26 cellular contexts compared by ENCODE assay signal in genomic region chr15:101357885-101358284, GRCh38.
"Had no signal": no experiment of that assay in that cellular context is flagged by ENCODE, and none has a peak within 500 bp of the region (broad histone marks: within the 10 kb centered on the region; RNA-seq: fewer than 3 reads in every experiment).

No MANE protein-coding gene starts in this region.

- ATAC-seq: gastrocnemius medialis; natural killer cell treated with Interleukin-12 subunit alpha and Interleukin-12 subunit beta and Interleukin-15 and Interleukin-18, amount 100 ng/mL, for 72 hours had no signal

- H3K4me3 ChIP-seq: dorsolateral prefrontal cortex, gastrocnemius medialis, mucosa of descending colon, psoas muscle, right lobe of liver, stomach, thyroid gland had no signal

- H3K4me1 ChIP-seq: right lobe of liver, thyroid gland had no signal

- H3K36me3 Mint-ChIP-seq: mesothelial cell of epicardium; naive B cell; natural killer cell treated with Interleukin-12 subunit alpha and Interleukin-12 subunit beta and Interleukin-15 and Interleukin-18, amount 100 ng/mL, for 72 hours had no signal

- FAIRE-seq: colon, islet of Langerhans, small intestine had no signal

- H3K27ac Mint-ChIP-seq: mesothelial cell of epicardium; naive B cell; natural killer cell treated with Interleukin-12 subunit alpha and Interleukin-12 subunit beta and Interleukin-15 and Interleukin-18, amount 100 ng/mL, for 72 hours had no signal

- DNase-seq: caudate nucleus; cerebellar nuclear complex; dorsolateral prefrontal cortex; effector CD4-positive, alpha-beta T cell; foreskin fibroblast; gastrocnemius medialis; hippocampal formation; kidney glomerular epithelial cell; mesenchymal stem cell; mucosa of descending colon; naive B cell; posterior cingulate gyrus; psoas muscle; right lobe of liver; small intestine; stimulated activated CD4-positive, alpha-beta T cell treated with anti-CD3 and anti-CD28 coated beads, Interleukin-15, amount 100 ng/mL, for 24 hours; stimulated activated CD4-positive, alpha-beta T cell treated with anti-CD3 and anti-CD28 coated beads, Interleukin-2, amount 100 ng/mL, for 48 hours; stimulated activated naive CD4-positive, alpha-beta T cell; thyroid gland; trophoblast cell had no signal

- H3K9me3 ChIP-seq: gastrocnemius medialis, mucosa of descending colon, psoas muscle, right lobe of liver, stomach, thyroid gland had no signal

- H3K36me3 ChIP-seq: gastrocnemius medialis, stomach, thyroid gland had no signal

- H3K27me3 ChIP-seq: dorsolateral prefrontal cortex, gastrocnemius medialis, right lobe of liver, stomach, thyroid gland had no signal

- H3K4me3 Mint-ChIP-seq: mesothelial cell of epicardium; naive B cell; natural killer cell treated with Interleukin-12 subunit alpha and Interleukin-12 subunit beta and Interleukin-15 and Interleukin-18, amount 100 ng/mL, for 72 hours; neural crest cell had no signal

- H3K27ac ChIP-seq: gastrocnemius medialis, right lobe of liver, thyroid gland had no signal

- H3K9me3 Mint-ChIP-seq: mesothelial cell of epicardium; natural killer cell treated with Interleukin-12 subunit alpha and Interleukin-12 subunit beta and Interleukin-15 and Interleukin-18, amount 100 ng/mL, for 72 hours; neural crest cell had no signal

- H3K4me1 Mint-ChIP-seq: naive B cell had no signal
